ENCODE assay signal across 1 cellular context in the genomic region with DNA sequence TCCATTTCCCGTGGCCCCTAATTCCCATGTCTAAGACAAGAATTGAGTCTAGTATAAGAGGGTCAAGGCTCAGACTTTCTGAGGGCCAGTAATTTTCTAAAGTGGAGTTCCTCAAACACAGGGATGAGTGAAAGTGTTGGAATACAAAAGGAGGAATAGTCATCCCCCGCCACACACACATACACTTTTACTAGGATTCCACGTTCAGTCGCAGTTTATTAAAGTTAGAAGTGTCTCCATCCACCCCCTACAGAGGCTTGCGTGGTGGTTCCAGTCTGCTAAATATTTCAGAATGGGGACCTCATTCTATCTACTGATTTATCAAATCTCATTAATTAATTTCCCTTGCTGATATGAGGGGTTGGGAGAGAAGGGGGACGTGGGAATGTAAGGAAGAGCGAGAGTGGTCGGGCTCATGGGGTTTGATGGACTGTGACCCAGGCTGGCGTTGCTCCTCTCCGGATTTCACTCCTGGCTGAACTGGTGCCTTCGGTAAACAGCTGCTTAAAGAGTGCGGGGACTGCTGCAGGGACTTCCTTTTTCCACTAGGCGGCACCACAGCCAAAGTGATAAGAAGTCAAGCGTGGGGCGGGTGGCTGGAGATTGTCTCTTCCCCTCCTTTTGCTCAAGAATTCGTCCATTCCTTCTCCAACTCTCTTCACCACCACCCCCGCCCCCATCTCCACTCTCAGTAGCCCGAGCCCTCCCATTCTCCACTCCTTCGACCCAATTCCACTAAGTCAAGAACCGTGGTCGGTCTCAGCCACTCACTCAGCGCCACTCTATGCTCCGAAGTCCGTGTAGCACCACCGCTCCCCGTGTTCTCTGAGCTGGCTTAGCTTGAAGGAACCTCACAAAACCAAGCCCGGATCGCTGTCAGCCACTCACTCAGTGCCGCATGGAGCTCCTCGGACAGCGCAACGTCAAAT.
TF ChIP-seq lines count a peak whose summit lies in the region.

No MANE protein-coding gene starts in this region.

TF ChIP-seq in K562, 482 proteins besides CTCF, POLR2A, EP300 and RAD21 (continued from another document):
- TF ChIP-seq ZBTB26 (CRISPR knock-in tag; IDR thresholded peaks at IDR 0.05) (peak; percentile 12; the same call in 1 of the 2 replicates), HDAC8 (tag; IDR thresholded peaks at IDR 0.05) (no peak), ASH1L (IDR thresholded peaks at IDR 0.05; ENCODE audit: borderline replicate concordance, low read depth, partially characterized antibody) (no peak), MIER1 (IDR thresholded peaks at IDR 0.05; ENCODE audit: low read depth) (no peak), ZFP36 (IDR thresholded peaks at IDR 0.05; ENCODE audit: low read depth, low read length, partially characterized antibody) (peak; percentile 27), HNRNPK (IDR thresholded peaks at IDR 0.05; ENCODE audit: low read depth, low read length, poor library complexity, severe bottlenecking) (no peak), IRF1 (CRISPR knock-in tag; IDR thresholded peaks at IDR 0.05; ENCODE audit: borderline replicate concordance) (no peak), SMAD3 (CRISPR knock-in tag; conservative IDR thresholded peaks at IDR 0.05) (no peak), POU5F1 (IDR thresholded peaks at IDR 0.05; ENCODE audit: borderline replicate concordance, low read depth, low read length, partially characterized antibody) (no peak), NR2C2 (CRISPR knock-in tag; IDR thresholded peaks at IDR 0.05) (no peak), NR2C2 (tag; IDR thresholded peaks at IDR 0.05) (no peak), LCOR (CRISPR knock-in tag; IDR thresholded peaks at IDR 0.05) (0 out of 2 replicates have a peak, but pooled peaks have one; percentile 22), ZBTB34 (CRISPR knock-in tag; IDR thresholded peaks at IDR 0.05) (no peak), RBM25 (IDR thresholded peaks at IDR 0.05; ENCODE audit: low read depth, low read length, severe bottlenecking) (no peak), SRSF1 (IDR thresholded peaks at IDR 0.05; ENCODE audit: low read depth, low read length) (no peak)
- TF ChIP-seq, protein P1, sequence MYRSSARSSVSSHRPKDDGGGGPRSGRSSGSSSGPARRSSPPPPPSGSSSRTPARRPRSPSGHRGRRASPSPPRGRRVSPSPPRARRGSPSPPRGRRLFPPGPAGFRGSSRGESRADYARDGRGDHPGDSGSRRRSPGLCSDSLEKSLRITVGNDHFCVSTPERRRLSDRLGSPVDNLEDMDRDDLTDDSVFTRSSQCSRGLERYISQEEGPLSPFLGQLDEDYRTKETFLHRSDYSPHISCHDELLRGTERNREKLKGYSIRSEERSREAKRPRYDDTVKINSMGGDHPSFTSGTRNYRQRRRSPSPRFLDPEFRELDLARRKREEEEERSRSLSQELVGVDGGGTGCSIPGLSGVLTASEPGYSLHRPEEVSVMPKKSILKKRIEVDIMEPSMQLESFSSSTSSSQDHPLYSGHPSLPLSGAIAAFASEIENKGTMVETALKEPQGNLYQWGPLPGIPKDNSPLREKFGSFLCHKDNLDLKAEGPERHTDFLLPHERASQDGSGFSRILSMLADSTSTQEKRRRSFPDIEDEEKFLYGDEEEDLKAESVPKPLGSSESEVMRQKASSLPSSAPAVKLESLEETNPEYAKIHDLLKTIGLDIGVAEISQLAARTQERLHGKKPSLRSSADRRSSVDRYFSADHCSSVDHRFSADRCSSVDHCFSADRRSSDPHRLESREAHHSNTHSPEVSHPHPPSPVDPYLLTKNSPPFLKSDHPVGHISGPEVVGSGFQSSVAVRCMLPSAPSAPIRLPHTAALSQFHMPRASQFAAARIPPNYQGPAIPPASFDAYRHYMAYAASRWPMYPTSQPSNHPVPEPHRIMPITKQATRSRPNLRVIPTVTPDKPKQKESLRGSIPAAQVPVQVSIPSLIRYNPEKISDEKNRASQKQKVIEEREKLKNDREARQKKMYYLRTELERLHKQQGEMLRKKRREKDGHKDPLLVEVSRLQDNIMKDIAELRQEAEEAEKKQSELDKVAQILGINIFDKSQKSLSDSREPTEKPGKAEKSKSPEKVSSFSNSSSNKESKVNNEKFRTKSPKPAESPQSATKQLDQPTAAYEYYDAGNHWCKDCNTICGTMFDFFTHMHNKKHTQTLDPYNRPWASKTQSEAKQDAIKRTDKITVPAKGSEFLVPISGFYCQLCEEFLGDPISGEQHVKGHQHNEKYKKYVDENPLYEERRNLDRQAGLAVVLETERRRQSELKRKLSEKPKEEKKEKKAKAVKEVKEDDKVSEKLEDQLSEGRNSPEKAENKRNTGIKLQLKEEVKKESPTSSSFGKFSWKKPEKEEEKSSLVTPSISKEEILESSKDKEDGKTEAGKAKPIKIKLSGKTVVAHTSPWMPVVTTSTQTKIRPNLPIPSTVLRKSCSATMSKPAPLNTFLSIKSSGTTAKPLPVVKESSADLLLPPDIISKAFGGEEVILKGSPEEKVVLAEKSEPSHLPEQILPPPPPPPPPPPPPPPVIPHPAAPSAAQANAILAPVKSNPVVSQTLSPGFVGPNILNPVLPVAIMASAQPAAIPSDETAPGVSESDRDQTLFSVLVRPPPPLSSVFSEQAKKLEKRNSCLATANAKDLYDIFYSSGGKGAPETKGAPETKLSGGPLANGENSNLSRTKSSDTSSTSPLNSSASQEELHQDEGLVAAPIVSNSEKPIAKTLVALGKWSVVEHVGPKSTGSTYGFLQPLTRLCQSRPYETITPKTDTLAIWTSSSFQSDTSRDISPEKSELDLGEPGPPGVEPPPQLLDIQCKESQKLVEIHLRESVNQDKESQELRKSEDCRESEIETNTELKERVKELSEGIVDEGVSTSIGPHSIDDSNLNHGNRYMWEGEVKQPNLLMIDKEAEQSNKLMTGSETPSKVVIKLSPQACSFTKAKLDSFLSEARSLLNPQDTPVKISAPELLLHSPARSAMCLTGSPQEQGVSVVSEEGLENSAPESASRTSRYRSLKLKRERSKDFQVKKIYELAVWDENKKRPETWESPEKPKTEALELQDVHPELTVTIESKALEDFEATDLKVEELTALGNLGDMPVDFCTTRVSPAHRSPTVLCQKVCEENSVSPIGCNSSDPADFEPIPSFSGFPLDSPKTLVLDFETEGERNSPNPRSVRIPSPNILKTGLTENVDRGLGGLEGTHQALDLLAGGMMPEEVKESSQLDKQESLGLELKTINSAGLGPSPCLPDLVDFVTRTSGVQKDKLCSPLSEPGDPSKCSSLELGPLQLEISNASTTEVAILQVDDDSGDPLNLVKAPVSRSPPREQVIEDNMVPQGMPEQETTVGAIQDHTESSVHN (IDR thresholded peaks at IDR 0.05; ENCODE audit: borderline replicate concordance in 1 of 2, low read depth in 1 of 2), result no peak
- TF ChIP-seq, protein P2, sequence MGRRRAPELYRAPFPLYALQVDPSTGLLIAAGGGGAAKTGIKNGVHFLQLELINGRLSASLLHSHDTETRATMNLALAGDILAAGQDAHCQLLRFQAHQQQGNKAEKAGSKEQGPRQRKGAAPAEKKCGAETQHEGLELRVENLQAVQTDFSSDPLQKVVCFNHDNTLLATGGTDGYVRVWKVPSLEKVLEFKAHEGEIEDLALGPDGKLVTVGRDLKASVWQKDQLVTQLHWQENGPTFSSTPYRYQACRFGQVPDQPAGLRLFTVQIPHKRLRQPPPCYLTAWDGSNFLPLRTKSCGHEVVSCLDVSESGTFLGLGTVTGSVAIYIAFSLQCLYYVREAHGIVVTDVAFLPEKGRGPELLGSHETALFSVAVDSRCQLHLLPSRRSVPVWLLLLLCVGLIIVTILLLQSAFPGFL (CRISPR knock-in tag; IDR thresholded peaks at IDR 0.05), result no peak
- TF ChIP-seq, protein P3, sequence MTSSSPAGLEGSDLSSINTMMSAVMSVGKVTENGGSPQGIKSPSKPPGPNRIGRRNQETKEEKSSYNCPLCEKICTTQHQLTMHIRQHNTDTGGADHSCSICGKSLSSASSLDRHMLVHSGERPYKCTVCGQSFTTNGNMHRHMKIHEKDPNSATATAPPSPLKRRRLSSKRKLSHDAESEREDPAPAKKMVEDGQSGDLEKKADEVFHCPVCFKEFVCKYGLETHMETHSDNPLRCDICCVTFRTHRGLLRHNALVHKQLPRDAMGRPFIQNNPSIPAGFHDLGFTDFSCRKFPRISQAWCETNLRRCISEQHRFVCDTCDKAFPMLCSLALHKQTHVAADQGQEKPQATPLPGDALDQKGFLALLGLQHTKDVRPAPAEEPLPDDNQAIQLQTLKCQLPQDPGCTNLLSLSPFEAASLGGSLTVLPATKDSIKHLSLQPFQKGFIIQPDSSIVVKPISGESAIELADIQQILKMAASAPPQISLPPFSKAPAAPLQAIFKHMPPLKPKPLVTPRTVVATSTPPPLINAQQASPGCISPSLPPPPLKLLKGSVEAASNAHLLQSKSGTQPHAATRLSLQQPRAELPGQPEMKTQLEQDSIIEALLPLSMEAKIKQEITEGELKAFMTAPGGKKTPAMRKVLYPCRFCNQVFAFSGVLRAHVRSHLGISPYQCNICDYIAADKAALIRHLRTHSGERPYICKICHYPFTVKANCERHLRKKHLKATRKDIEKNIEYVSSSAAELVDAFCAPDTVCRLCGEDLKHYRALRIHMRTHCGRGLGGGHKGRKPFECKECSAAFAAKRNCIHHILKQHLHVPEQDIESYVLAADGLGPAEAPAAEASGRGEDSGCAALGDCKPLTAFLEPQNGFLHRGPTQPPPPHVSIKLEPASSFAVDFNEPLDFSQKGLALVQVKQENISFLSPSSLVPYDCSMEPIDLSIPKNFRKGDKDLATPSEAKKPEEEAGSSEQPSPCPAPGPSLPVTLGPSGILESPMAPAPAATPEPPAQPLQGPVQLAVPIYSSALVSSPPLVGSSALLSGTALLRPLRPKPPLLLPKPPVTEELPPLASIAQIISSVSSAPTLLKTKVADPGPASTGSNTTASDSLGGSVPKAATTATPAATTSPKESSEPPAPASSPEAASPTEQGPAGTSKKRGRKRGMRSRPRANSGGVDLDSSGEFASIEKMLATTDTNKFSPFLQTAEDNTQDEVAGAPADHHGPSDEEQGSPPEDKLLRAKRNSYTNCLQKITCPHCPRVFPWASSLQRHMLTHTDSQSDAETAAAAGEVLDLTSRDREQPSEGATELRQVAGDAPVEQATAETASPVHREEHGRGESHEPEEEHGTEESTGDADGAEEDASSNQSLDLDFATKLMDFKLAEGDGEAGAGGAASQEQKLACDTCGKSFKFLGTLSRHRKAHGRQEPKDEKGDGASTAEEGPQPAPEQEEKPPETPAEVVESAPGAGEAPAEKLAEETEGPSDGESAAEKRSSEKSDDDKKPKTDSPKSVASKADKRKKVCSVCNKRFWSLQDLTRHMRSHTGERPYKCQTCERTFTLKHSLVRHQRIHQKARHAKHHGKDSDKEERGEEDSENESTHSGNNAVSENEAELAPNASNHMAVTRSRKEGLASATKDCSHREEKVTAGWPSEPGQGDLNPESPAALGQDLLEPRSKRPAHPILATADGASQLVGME (CRISPR knock-in tag; IDR thresholded peaks at IDR 0.05), result no peak
TF ChIP-seq in K562: peak in this region for 52.
